25 cellular contexts compared by ENCODE assay signal in genomic region chr5:125032286-125032685, GRCh38.
DNase-seq lines count a peak whose midpoint lies in the region; ATAC-seq and TF ChIP-seq lines count a peak whose summit lies in the region.
"Had no signal": no experiment of that assay in that cellular context is flagged by ENCODE, and none has a peak within 500 bp of the region (broad histone marks: within the 10 kb centered on the region; RNA-seq: fewer than 3 reads in every experiment).

No MANE protein-coding gene starts in this region.

- TF ChIP-seq CTCF in GM23338 (conservative IDR thresholded peaks at IDR 0.05; ENCODE audit: low read depth in 2 of 2) (no peak), retinal pigment epithelial cell (conservative IDR thresholded peaks at IDR 0.05; ENCODE audit: low read depth, low read length) (no peak), HFFc6 (IDR thresholded peaks at IDR 0.05) (no peak)

- no peaks in the 10 kb centered on the region for H3K27me3 ChIP-seq in GM23338 (ENCODE audit: insufficient read depth)
- H3K27me3 ChIP-seq: breast epithelium, Peyer's patch, spleen, thyroid gland had no signal

- no peaks in the 10 kb centered on the region for H3F3A ChIP-seq in GM23338 (replicated peaks; ENCODE audit: low read depth)

- H3K4me1 Mint-ChIP-seq in GM23338 (peaks cover 17% of the 10 kb centered on the region), HFFc6 (ENCODE audit: low read depth) (peaks cover 6% of the 10 kb centered on the region; the same call in 1 of the 2 replicates)
- H3K4me1 Mint-ChIP-seq: CD4-positive, CD25-positive, alpha-beta regulatory T cell; T-helper 17 cell had no signal

- H3K4me1 ChIP-seq in GM23338 (ENCODE audit: insufficient read depth): peaks cover 13% of the 10 kb centered on the region
- H3K4me1 ChIP-seq: psoas muscle had no signal

- peak overlapping the region; percentile 84 for H2AFZ ChIP-seq in GM23338

- no peak overlapping the region for H3K4me3 Mint-ChIP-seq in GM23338
- no peak overlapping the region for H3K4me3 Mint-ChIP-seq in HFFc6
- H3K4me3 Mint-ChIP-seq: activated naive CD8-positive, alpha-beta T cell treated with anti-CD3 and anti-CD28 coated beads, Interleukin-2, amount 50 U/mL, for 24 hours; CD4-positive, CD25-positive, alpha-beta regulatory T cell; neural crest cell; T-helper 17 cell had no signal

- H3K36me3 ChIP-seq in GM23338 (ENCODE audit: insufficient read depth): no peaks in the 10 kb centered on the region
- H3K36me3 ChIP-seq: breast epithelium, Peyer's patch, spleen, thyroid gland had no signal

- ATAC-seq in GM23338: no peak
- no peak for ATAC-seq in HG02610 (IDR thresholded peaks at IDR 0.05; ENCODE audit: unreplicated experiment)
- ATAC-seq: activated naive CD8-positive, alpha-beta T cell treated with anti-CD3 and anti-CD28 coated beads, Interleukin-2, amount 50 U/mL, for 24 hours; mucosa of descending colon; psoas muscle; T-helper 17 cell had no signal

- 0 out of 2 replicates have a peak, but pooled peaks cover 5% of the 10 kb centered on the region for H3K9me2 ChIP-seq in GM23338 (ENCODE audit: insufficient read depth)

- DNase-seq in GM23338 (ENCODE audit: low spot score): no peak
- DNase-seq in NCI-H82 treated with DMSO at 0.1 percent for 48 hours (lab: John Stamatoyannopoulos, UW; ENCODE audit: unreplicated experiment): peak; percentile 13
- DNase-seq in fibroblast of peridontal ligament (ENCODE audit: extremely low read depth): peak; percentile 83
- DNase-seq in retinal pigment epithelial cell (ENCODE audit: low read depth): peak; percentile 97
- DNase-seq in HFFc6: no peak
- DNase-seq in activated CD4-positive, alpha-beta T cell treated with anti-CD3 and anti-CD28 coated beads, Interleukin-2, amount 50 U/mL, for 48 hours: no peak
- DNase-seq in stimulated activated CD8-positive, alpha-beta memory T cell treated with anti-CD3 and anti-CD28 coated beads, Interleukin-4, amount 100 ng/mL, for 48 hours: no peak
- DNase-seq: activated CD4-positive, alpha-beta T cell treated with anti-CD3 and anti-CD28 coated beads, Interleukin-2, amount 50 U/mL, for 1 hour; activated CD8-positive, alpha-beta memory T cell treated with anti-CD3 and anti-CD28 coated beads, Interleukin-2, amount 50 U/mL, for 48 hours; activated effector memory CD4-positive, alpha-beta T cell treated with Interleukin-2 at 50 U/mL for 16 hours; activated naive CD8-positive, alpha-beta T cell treated with anti-CD3 and anti-CD28 coated beads, Interleukin-2, amount 50 U/mL, for 24 hours; CD4-positive, CD25-positive, alpha-beta regulatory T cell; cortex of kidney; DMS 273 treated with DMSO at 0.1 percent for 48 hours; mucosa of descending colon; Peyer's patch; psoas muscle; spleen; stimulated activated CD4-positive, alpha-beta T cell treated with anti-CD3 and anti-CD28 coated beads, Interleukin-4, amount 100 ng/mL, for 1 hour; stimulated activated naive CD4-positive, alpha-beta T cell treated with Interleukin-2 at 50 U/mL for 16 hours; T-helper 17 cell; thyroid gland had no signal

- H3K4me3 ChIP-seq in GM23338 (no peak overlapping the region), retinal pigment epithelial cell (ENCODE audit: low read length) (no peak overlapping the region)
- H3K4me3 ChIP-seq: breast epithelium, mucosa of descending colon, Peyer's patch, psoas muscle, spleen, thyroid gland had no signal

- H3K27ac ChIP-seq in GM23338 (ENCODE audit: low read depth): no peak overlapping the region
- H3K27ac ChIP-seq: breast epithelium, Peyer's patch, psoas muscle, spleen, thyroid gland had no signal

- no peaks in the 10 kb centered on the region for H3K36me3 Mint-ChIP-seq in GM23338 (ENCODE audit: low read depth)
- no peaks in the 10 kb centered on the region for H3K36me3 Mint-ChIP-seq in HFFc6 (ENCODE audit: low read depth)
- H3K36me3 Mint-ChIP-seq: CD4-positive, CD25-positive, alpha-beta regulatory T cell had no signal

- H3K27ac Mint-ChIP-seq in GM23338 (no peak overlapping the region), HFFc6 (no peak overlapping the region)
- H3K27ac Mint-ChIP-seq: activated naive CD8-positive, alpha-beta T cell treated with anti-CD3 and anti-CD28 coated beads, Interleukin-2, amount 50 U/mL, for 24 hours; CD4-positive, CD25-positive, alpha-beta regulatory T cell; T-helper 17 cell had no signal

- no peak overlapping the region for H3K4me2 ChIP-seq in GM23338

- no peaks in the 10 kb centered on the region for H3K79me2 ChIP-seq in GM23338 (replicated peaks; ENCODE audit: insufficient read depth)

- H3K9me3 Mint-ChIP-seq in GM23338 (no peaks in the 10 kb centered on the region), HFFc6 (no peaks in the 10 kb centered on the region)
- H3K9me3 Mint-ChIP-seq: activated naive CD8-positive, alpha-beta T cell treated with anti-CD3 and anti-CD28 coated beads, Interleukin-2, amount 50 U/mL, for 24 hours had no signal

- peaks cover 1% of the 10 kb centered on the region for H3K27me3 Mint-ChIP-seq in GM23338 (ENCODE audit: insufficient read depth, low read depth, poor library complexity)
- peaks cover 3% of the 10 kb centered on the region for H3K27me3 Mint-ChIP-seq in HFFc6 (ENCODE audit: insufficient read depth)
- H3K27me3 Mint-ChIP-seq: CD4-positive, CD25-positive, alpha-beta regulatory T cell; T-helper 17 cell had no signal

- H4K20me1 ChIP-seq in GM23338 (replicated peaks; ENCODE audit: insufficient read depth): no peaks in the 10 kb centered on the region

TF ChIP-seq in GM23338, 12 proteins besides CTCF, POLR2A, EP300 and RAD21 (continues in another document):
- TF ChIP-seq JUNB (IDR thresholded peaks at IDR 0.05; ENCODE audit: unreplicated experiment): no peak
- no peak for TF ChIP-seq NANOG (IDR thresholded peaks at IDR 0.05; ENCODE audit: borderline replicate concordance)
- no peak for TF ChIP-seq EZH2 (IDR thresholded peaks at IDR 0.05; ENCODE audit: low read depth, unreplicated experiment)
- TF ChIP-seq, protein P1, sequence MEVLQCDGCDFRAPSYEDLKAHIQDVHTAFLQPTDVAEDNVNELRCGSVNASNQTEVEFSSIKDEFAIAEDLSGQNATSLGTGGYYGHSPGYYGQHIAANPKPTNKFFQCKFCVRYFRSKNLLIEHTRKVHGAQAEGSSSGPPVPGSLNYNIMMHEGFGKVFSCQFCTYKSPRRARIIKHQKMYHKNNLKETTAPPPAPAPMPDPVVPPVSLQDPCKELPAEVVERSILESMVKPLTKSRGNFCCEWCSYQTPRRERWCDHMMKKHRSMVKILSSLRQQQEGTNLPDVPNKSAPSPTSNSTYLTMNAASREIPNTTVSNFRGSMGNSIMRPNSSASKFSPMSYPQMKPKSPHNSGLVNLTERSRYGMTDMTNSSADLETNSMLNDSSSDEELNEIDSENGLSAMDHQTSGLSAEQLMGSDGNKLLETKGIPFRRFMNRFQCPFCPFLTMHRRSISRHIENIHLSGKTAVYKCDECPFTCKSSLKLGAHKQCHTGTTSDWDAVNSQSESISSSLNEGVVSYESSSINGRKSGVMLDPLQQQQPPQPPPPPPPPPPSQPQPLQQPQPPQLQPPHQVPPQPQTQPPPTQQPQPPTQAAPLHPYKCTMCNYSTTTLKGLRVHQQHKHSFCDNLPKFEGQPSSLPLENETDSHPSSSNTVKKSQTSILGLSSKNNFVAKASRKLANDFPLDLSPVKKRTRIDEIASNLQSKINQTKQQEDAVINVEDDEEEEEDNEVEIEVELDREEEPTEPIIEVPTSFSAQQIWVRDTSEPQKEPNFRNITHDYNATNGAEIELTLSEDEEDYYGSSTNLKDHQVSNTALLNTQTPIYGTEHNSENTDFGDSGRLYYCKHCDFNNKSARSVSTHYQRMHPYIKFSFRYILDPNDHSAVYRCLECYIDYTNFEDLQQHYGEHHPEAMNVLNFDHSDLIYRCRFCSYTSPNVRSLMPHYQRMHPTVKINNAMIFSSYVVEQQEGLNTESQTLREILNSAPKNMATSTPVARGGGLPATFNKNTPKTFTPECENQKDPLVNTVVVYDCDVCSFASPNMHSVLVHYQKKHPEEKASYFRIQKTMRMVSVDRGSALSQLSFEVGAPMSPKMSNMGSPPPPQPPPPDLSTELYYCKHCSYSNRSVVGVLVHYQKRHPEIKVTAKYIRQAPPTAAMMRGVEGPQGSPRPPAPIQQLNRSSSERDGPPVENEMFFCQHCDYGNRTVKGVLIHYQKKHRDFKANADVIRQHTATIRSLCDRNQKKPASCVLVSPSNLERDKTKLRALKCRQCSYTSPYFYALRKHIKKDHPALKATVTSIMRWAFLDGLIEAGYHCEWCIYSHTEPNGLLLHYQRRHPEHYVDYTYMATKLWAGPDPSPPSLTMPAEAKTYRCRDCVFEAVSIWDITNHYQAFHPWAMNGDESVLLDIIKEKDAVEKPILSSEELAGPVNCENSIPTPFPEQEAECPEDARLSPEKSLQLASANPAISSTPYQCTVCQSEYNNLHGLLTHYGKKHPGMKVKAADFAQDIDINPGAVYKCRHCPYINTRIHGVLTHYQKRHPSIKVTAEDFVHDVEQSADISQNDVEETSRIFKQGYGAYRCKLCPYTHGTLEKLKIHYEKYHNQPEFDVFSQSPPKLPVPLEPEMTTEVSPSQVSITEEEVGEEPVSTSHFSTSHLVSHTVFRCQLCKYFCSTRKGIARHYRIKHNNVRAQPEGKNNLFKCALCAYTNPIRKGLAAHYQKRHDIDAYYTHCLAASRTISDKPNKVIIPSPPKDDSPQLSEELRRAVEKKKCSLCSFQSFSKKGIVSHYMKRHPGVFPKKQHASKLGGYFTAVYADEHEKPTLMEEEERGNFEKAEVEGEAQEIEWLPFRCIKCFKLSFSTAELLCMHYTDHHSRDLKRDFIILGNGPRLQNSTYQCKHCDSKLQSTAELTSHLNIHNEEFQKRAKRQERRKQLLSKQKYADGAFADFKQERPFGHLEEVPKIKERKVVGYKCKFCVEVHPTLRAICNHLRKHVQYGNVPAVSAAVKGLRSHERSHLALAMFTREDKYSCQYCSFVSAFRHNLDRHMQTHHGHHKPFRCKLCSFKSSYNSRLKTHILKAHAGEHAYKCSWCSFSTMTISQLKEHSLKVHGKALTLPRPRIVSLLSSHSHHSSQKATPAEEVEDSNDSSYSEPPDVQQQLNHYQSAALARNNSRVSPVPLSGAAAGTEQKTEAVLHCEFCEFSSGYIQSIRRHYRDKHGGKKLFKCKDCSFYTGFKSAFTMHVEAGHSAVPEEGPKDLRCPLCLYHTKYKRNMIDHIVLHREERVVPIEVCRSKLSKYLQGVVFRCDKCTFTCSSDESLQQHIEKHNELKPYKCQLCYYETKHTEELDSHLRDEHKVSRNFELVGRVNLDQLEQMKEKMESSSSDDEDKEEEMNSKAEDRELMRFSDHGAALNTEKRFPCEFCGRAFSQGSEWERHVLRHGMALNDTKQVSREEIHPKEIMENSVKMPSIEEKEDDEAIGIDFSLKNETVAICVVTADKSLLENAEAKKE (CRISPR knock-in tag; IDR thresholded peaks at IDR 0.05): no peak
- TF ChIP-seq STAT1 (IDR thresholded peaks at IDR 0.05; ENCODE audit: unreplicated experiment): no peak
- TF ChIP-seq CREB1 (CRISPR knock-in tag; IDR thresholded peaks at IDR 0.05; ENCODE audit: low read depth): no peak
- TF ChIP-seq POLR2AphosphoS5 (IDR thresholded peaks at IDR 0.05; ENCODE audit: low read depth): no peak

Comparison
In these comparisons a context has a peak if more than half of its experiments do, and no peak if none do; other contexts are left out.
1. DNase-seq: peak in NCI-H82 treated with DMSO at 0.1 percent for 48 hours (single experiment), fibroblast of peridontal ligament (single experiment) and retinal pigment epithelial cell (single experiment); none in GM23338 (single experiment), HFFc6 (single experiment), activated CD4-positive, alpha-beta T cell treated with anti-CD3 and anti-CD28 coated beads, Interleukin-2, amount 50 U/mL, for 48 hours (0 of 2) and stimulated activated CD8-positive, alpha-beta memory T cell treated with anti-CD3 and anti-CD28 coated beads, Interleukin-4, amount 100 ng/mL, for 48 hours (single experiment).